25 cellular contexts compared by ENCODE assay signal in genomic region chr18:8766576-8767253, GRCh38.
DNase-seq lines count a peak whose midpoint lies in the region; ATAC-seq and TF ChIP-seq lines count a peak whose summit lies in the region.
"Had no signal": no experiment of that assay in that cellular context is flagged by ENCODE, and none has a peak within 500 bp of the region (broad histone marks: within the 10 kb centered on the region; RNA-seq: fewer than 3 reads in every experiment).

No MANE protein-coding gene starts in this region.

- no peak overlapping the region for H3K27ac Mint-ChIP-seq in immature natural killer cell
- H3K27ac Mint-ChIP-seq: activated naive CD4-positive, alpha-beta T cell treated with anti-CD3 and anti-CD28 coated beads for 36 hours had no signal

- no peak overlapping the region for H3K9ac ChIP-seq in IMR-90 (ENCODE audit: low read depth, low read length)
- no peak overlapping the region for H3K9ac ChIP-seq in SK-N-SH
- H3K9ac ChIP-seq in iPS-15b (ENCODE audit: low read depth, low read length) = peak overlapping the region; percentile 19
- peak overlapping the region; percentile 31 to 36 for H3K9ac ChIP-seq in stomach smooth muscle (ENCODE audit: low read length in 2 of 2)

- H3K9me3 Mint-ChIP-seq in immature natural killer cell = no peaks in the 10 kb centered on the region

- H3K36me3 Mint-ChIP-seq in immature natural killer cell = no peaks in the 10 kb centered on the region

- CTCF ChIA-PET in IMR-90 (lab: Yijun Ruan, JAX) = no interaction called here
- CTCF ChIA-PET in SK-N-SH (lab: Yijun Ruan, JAX) = interaction anchor here (0.8 to 3.6 kb wide), 12 partner anchors 20 to 221 kb away, joined by 3 to 20 read pairs (median 6); partner anchors contain the start of gene MTCL1

- BruUV-seq in IMR-90 (replicated peaks; lab: Mats Ljungman, UMichigan) = no TSS peak

- H3K9me3 ChIP-seq in IMR-90 (ENCODE audit: control insufficient read depth, insufficient read depth, low read length) = no peaks in the 10 kb centered on the region
- no peaks in the 10 kb centered on the region for H3K9me3 ChIP-seq in SK-N-SH
- H3K9me3 ChIP-seq in iPS-15b (ENCODE audit: control insufficient read depth, insufficient read depth, low read length) = no peaks in the 10 kb centered on the region
- no peaks in the 10 kb centered on the region for H3K9me3 ChIP-seq in stomach smooth muscle (ENCODE audit: control insufficient read depth in 2 of 2, low read length in 2 of 2)
- no peaks in the 10 kb centered on the region for H3K9me3 ChIP-seq in ovary
- H3K9me3 ChIP-seq: Peyer's patch had no signal

- H4K8ac ChIP-seq in IMR-90 (ENCODE audit: low read depth in 2 of 2, low read length in 2 of 2) = no peak overlapping the region

- H3K4me2 ChIP-seq in IMR-90 (ENCODE audit: low read depth, low read length) (no peak overlapping the region), SK-N-SH (no peak overlapping the region)

- H4K20me1 ChIP-seq in IMR-90 (ENCODE audit: insufficient read depth, low read length) (peaks cover under 1% of the 10 kb centered on the region; the same call in 1 of the 2 replicates), SK-N-SH (ENCODE audit: insufficient read depth) (no peaks in the 10 kb centered on the region)

- H2BK120ac ChIP-seq in IMR-90 (ENCODE audit: low read depth, low read length) = no peak overlapping the region

- no peaks in the 10 kb centered on the region for H3K4me1 Mint-ChIP-seq in immature natural killer cell

- H3K9me1 ChIP-seq in IMR-90 (ENCODE audit: insufficient read depth, low read length) = peaks cover 14% of the 10 kb centered on the region

- no peak overlapping the region for H2BK5ac ChIP-seq in IMR-90 (ENCODE audit: low read depth, low read length, poor library complexity, severe bottlenecking)

- H2AK9ac ChIP-seq in IMR-90 (replicated peaks; ENCODE audit: low read depth, low read length, poor library complexity) = no peak overlapping the region

- POLR2A ChIA-PET in IMR-90 (lab: Charles Lee; ENCODE audit: unreplicated experiment) (no interaction called here), SK-N-SH (lab: Yijun Ruan, JAX) (interaction anchor here (0.9 to 2.3 kb wide), 12 partner anchors 12 to 219 kb away, joined by 3 to 26 read pairs (median 6); partner anchors contain the start of genes MTCL1 and RAB12)

- no peaks in the 10 kb centered on the region for H3K27me3 ChIP-seq in IMR-90 (ENCODE audit: control insufficient read depth, insufficient read depth, low read length)
- no peaks in the 10 kb centered on the region for H3K27me3 ChIP-seq in SK-N-SH (ENCODE audit: insufficient read depth)
- H3K27me3 ChIP-seq in iPS-15b (ENCODE audit: control insufficient read depth, insufficient read depth, low read length) = no peaks in the 10 kb centered on the region
- no peaks in the 10 kb centered on the region for H3K27me3 ChIP-seq in stomach smooth muscle (ENCODE audit: control insufficient read depth in 1 of 2, insufficient read depth in 2 of 2, low read length in 2 of 2)
- no peaks in the 10 kb centered on the region for H3K27me3 ChIP-seq in ovary
- H3K27me3 ChIP-seq: brain microvascular endothelial cell, heart right ventricle, Peyer's patch had no signal

- no peak overlapping the region for H3K4ac ChIP-seq in IMR-90 (ENCODE audit: low read depth, low read length)

- peaks cover 0 to 8% (median 1%) of the 10 kb centered on the region in 3 donors for H3K27me3 Mint-ChIP-seq in immature natural killer cell (ENCODE audit: low read depth in 3 of 3)

- H3K4me3 ChIP-seq in IMR-90 (ENCODE audit: insufficient read depth, low read depth, low read length) (no peak overlapping the region), SK-N-SH (ENCODE audit: low read depth in 2 of 2, low read length in 1 of 2) (no peak overlapping the region), iPS-15b (ENCODE audit: low read depth, low read length) (no peak overlapping the region), stomach smooth muscle (ENCODE audit: low read length in 2 of 2) (peak overlapping the region in 1 of 2 donors; percentile 22), ovary (no peak overlapping the region)
- H3K4me3 ChIP-seq: heart right ventricle, K562, Peyer's patch had no signal

- H2BK20ac ChIP-seq in IMR-90 (ENCODE audit: low read depth, low read length) = no peak overlapping the region

- no peak for TF ChIP-seq CTCF in IMR-90 (conservative IDR thresholded peaks at IDR 0.05; ENCODE audit: low read depth, low read length)
- TF ChIP-seq CTCF in SK-N-SH (IDR thresholded peaks at IDR 0.05) = no peak
- no peak for TF ChIP-seq CTCF in ovary (IDR thresholded peaks at IDR 0.05)

- dilution Hi-C loops in IMR-90 (cut with HindIII; ENCODE audit: low sequenced_read_pairs, unreplicated experiment) = no loop called here

- ATAC-seq in IMR-90 (ENCODE audit: low read depth) (no peak; the same call in 1 of the 2 replicates), HG03457 (IDR thresholded peaks at IDR 0.05; ENCODE audit: unreplicated experiment) (no peak)
- ATAC-seq: esophagus mucosa had no signal

- no peak overlapping the region for H2AK5ac ChIP-seq in IMR-90 (ENCODE audit: low read depth, low read length)

- no peak overlapping the region for H3K18ac ChIP-seq in IMR-90 (ENCODE audit: low read depth, low read length)

- no peaks in the 10 kb centered on the region for H3K9me2 ChIP-seq in SK-N-SH

- no peak overlapping the region for H3K56ac ChIP-seq in IMR-90 (ENCODE audit: extremely low read depth, insufficient read depth, low read length)

- H2BK15ac ChIP-seq in IMR-90 (ENCODE audit: low read depth, low read length) = no peak overlapping the region

- peak overlapping the region; percentile 16 for H4K5ac ChIP-seq in IMR-90 (ENCODE audit: low read depth, low read length)

- H3F3A ChIP-seq in SK-N-SH (replicated peaks; ENCODE audit: insufficient read depth) = peaks cover 8% of the 10 kb centered on the region

- DNase-seq in IMR-90 (no peak), SK-N-SH (peak; percentile 70), ovary (no peak), immature natural killer cell (no peak), NCI-H1694 (lab: John Stamatoyannopoulos, UW) (no peak)
- DNase-seq: activated naive CD4-positive, alpha-beta T cell treated with anti-CD3 and anti-CD28 coated beads for 36 hours; AML-193; brain microvascular endothelial cell; Calu3; dermis blood vessel endothelial cell; heart right ventricle; kidney glomerular epithelial cell; midbrain; NCI-H1092 treated with DMSO at 0.1 percent for 48 hours; NCI-H2171; NCI-H774; occipital lobe; Peyer's patch; stimulated activated CD4-positive, alpha-beta T cell treated with anti-CD3 and anti-CD28 coated beads, Interleukin-4, amount 100 ng/mL, for 24 hours had no signal

- no peak overlapping the region for H3K23ac ChIP-seq in IMR-90 (ENCODE audit: low read depth, low read length)

- TF ChIP-seq EP300 in SK-N-SH (IDR thresholded peaks at IDR 0.05; ENCODE audit: borderline replicate concordance in 1 of 2, low read depth in 1 of 2, low read length in 1 of 2) = peak in 1 of 2 experiments; percentile 70; a peak in 2 of 4 replicates
- TF ChIP-seq EP300 in ovary (IDR thresholded peaks at IDR 0.05) = no peak

- H4K91ac ChIP-seq in IMR-90 (ENCODE audit: insufficient read depth, low read depth, low read length) = no peak overlapping the region

- intact Hi-C loops in IMR-90 (cut with micrococcal nuclease) (no loop called here), ovary (cut with DNase I) (no loop called here)

- H3K4me3 Mint-ChIP-seq in immature natural killer cell = no peak overlapping the region
- H3K4me3 Mint-ChIP-seq: activated naive CD4-positive, alpha-beta T cell treated with anti-CD3 and anti-CD28 coated beads for 36 hours had no signal

- H3K79me2 ChIP-seq in SK-N-SH (ENCODE audit: insufficient read depth) = peaks cover 7% of the 10 kb centered on the region; the same call in 1 of the 2 replicates

- in situ Hi-C loops in IMR-90 (cut with MboI; ENCODE audit: low sequenced_read_pairs) = no loop called here

- TF ChIP-seq RAD21 in IMR-90 (IDR thresholded peaks at IDR 0.05; ENCODE audit: low read length) (no peak), SK-N-SH (IDR thresholded peaks at IDR 0.05; ENCODE audit: low read length) (peak; percentile 20; the same call in 1 of the 2 replicates)

- no peak overlapping the region for H2AFZ ChIP-seq in IMR-90 (replicated peaks; ENCODE audit: low read length, poor library complexity)
- no peak overlapping the region for H2AFZ ChIP-seq in SK-N-SH (ENCODE audit: low read depth)

- H3K27ac ChIP-seq in IMR-90 (ENCODE audit: insufficient read depth, low read length) (no peak overlapping the region), SK-N-SH (ENCODE audit: low read depth in 2 of 2, low read length in 1 of 2) (peak overlapping the region in 1 of 2 experiments; percentile 99; a peak in 2 of 4 replicates), stomach smooth muscle (ENCODE audit: low read length) (peak overlapping the region; percentile 77), ovary (no peak overlapping the region)
- H3K27ac ChIP-seq: brain microvascular endothelial cell, heart right ventricle, HL-60 had no signal

- TF ChIP-seq POLR2A in IMR-90 (IDR thresholded peaks at IDR 0.05; ENCODE audit: low read depth, low read length) = no peak
- no peak for TF ChIP-seq POLR2A in ovary (IDR thresholded peaks at IDR 0.05)

- no CpG with 5 or more reads among the region's 2 CpGs for WGBS in IMR-90 (ENCODE audit: extremely low coverage in 2 of 2, insufficient read length in 1 of 2), 2 experiments
- 94% methylated on average over 2 of the region's 2 CpGs for WGBS in SK-N-SH (ENCODE audit: low lambda C conversion rate)
- WGBS in ovary, 3 donors = 57 to 82% (median 75%) methylated on average over 2 of the region's 2 CpGs

- peaks cover 31% of the 10 kb centered on the region for H3K36me3 ChIP-seq in IMR-90 (ENCODE audit: control insufficient read depth, insufficient read depth, low read length)
- peaks cover 19 to 27% of the 10 kb centered on the region in 2 experiments for H3K36me3 ChIP-seq in SK-N-SH (replicated peaks in 1 of 2; ENCODE audit: control insufficient read depth in 1 of 2, insufficient read depth in 2 of 2, low read length in 1 of 2)
- peaks cover 12% of the 10 kb centered on the region for H3K36me3 ChIP-seq in iPS-15b (ENCODE audit: control insufficient read depth, insufficient read depth, low read length)
- H3K36me3 ChIP-seq in stomach smooth muscle (ENCODE audit: control insufficient read depth in 2 of 2, insufficient read depth in 2 of 2, low read length in 2 of 2) = peaks cover 11 to 15% of the 10 kb centered on the region in 2 donors
- no peaks in the 10 kb centered on the region for H3K36me3 ChIP-seq in ovary
- H3K36me3 ChIP-seq: heart right ventricle, Peyer's patch had no signal

- H3K14ac ChIP-seq in IMR-90 (replicated peaks; ENCODE audit: low read depth, low read length) = peak overlapping the region; percentile 35; the same call in 1 of the 2 replicates

- peaks cover 13% of the 10 kb centered on the region for H3K4me1 ChIP-seq in IMR-90 (ENCODE audit: control insufficient read depth, insufficient read depth, low read length)
- H3K4me1 ChIP-seq in SK-N-SH (ENCODE audit: control insufficient read depth in 1 of 2, insufficient read depth in 2 of 2, low read depth in 1 of 2, low read length in 1 of 2) = peaks cover 0 to 41% of the 10 kb centered on the region in 2 experiments; a peak in 2 of 4 replicates
- no peaks in the 10 kb centered on the region for H3K4me1 ChIP-seq in iPS-15b (ENCODE audit: control insufficient read depth, insufficient read depth, low read length)
- H3K4me1 ChIP-seq in stomach smooth muscle (ENCODE audit: control insufficient read depth, insufficient read depth, low read length) = peaks cover 45% of the 10 kb centered on the region
- peaks cover 3% of the 10 kb centered on the region for H3K4me1 ChIP-seq in ovary (ENCODE audit: insufficient read depth)
- H3K4me1 ChIP-seq: Peyer's patch had no signal

- peaks cover 47 to 78% of the 10 kb centered on the region in 2 experiments for H3K79me1 ChIP-seq in IMR-90 (ENCODE audit: low read depth in 1 of 2, low read length in 2 of 2)

Comparison
In these comparisons a context has a peak if more than half of its experiments do, and no peak if none do; other contexts are left out.
1. H3K9ac ChIP-seq: peak in iPS-15b (single experiment) and stomach smooth muscle (2 of 2); none in IMR-90 (single experiment) and SK-N-SH (single experiment).